Comparison of ENCODE assay signal across 8 cellular contexts in the genomic region with DNA sequence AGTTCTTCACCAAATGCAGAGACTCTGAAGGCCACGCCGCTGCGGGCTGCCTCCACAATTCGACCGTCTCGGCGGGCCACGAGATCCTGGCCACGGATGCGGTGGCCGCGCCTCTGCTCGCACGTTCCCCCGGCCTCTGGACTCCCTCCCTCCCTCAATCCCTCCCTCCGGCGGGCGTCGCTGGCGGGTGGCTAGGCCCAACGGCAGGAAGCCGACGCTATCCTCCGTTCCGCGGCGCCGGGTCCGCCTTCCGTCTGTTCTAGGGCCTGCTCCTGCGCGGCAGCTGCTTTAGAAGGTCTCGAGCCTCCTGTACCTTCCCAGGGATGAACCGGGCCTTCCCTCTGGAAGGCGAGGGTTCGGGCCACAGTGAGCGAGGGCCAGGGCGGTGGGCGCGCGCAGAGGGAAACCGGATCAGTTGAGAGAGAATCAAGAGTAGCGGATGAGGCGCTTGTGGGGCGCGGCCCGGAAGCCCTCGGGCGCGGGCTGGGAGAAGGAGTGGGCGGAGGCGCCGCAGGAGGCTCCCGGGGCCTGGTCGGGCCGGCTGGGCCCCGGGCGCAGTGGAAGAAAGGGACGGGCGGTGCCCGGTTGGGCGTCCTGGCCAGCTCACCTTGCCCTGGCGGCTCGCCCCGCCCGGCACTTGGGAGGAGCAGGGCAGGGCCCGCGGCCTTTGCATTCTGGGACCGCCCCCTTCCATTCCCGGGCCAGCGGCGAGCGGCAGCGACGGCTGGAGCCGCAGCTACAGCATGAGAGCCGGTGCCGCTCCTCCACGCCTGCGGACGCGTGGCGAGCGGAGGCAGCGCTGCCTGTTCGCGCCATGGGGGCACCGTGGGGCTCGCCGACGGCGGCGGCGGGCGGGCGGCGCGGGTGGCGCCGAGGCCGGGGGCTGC. TPM values are rescaled to one million over a fixed set of nuclear protein-coding genes. Genes with fewer than 3 reads are reported as not detected.
DNase-seq lines count a peak whose midpoint lies in the region; ATAC-seq and TF ChIP-seq lines count a peak whose summit lies in the region.

A gene with protein sequence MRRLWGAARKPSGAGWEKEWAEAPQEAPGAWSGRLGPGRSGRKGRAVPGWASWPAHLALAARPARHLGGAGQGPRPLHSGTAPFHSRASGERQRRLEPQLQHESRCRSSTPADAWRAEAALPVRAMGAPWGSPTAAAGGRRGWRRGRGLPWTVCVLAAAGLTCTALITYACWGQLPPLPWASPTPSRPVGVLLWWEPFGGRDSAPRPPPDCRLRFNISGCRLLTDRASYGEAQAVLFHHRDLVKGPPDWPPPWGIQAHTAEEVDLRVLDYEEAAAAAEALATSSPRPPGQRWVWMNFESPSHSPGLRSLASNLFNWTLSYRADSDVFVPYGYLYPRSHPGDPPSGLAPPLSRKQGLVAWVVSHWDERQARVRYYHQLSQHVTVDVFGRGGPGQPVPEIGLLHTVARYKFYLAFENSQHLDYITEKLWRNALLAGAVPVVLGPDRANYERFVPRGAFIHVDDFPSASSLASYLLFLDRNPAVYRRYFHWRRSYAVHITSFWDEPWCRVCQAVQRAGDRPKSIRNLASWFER (plus strand): TSS at position 227 of the 887 bp plus-strand sequence. CDS start 213 bp downstream, at position 440.

- 0% methylated on average over 10 of the region's 101 CpGs; no CpG with 5 or more reads in 1 of the 2 donors for WGBS in gastroesophageal sphincter (ENCODE audit: low coverage in 1 of 2), 2 donors
- WGBS in testis, 2 donors: 0% methylated on average over 38 to 62 of the region's 101 CpGs

- H3K4me1 Mint-ChIP-seq in activated naive CD4-positive, alpha-beta T cell treated with anti-CD3 and anti-CD28 coated beads for 36 hours (ENCODE audit: low read depth): peaks cover 32% of the 10 kb centered on the region

- peak; percentile 79 for DNase-seq in EH (ENCODE audit: low read depth)
- DNase-seq in Jurkat, Clone E6-1 (ENCODE audit: low read depth, low spot score): peak; percentile 65
- peak; percentile 32 to 49 for DNase-seq in SJCRH30
- DNase-seq in activated naive CD4-positive, alpha-beta T cell treated with anti-CD3 and anti-CD28 coated beads for 36 hours: peak; percentile 80
- DNase-seq in occipital lobe (lab: John Stamatoyannopoulos, UW): peak; percentile 76
- DNase-seq in testis: peak; percentile 87

- no peaks in the 10 kb centered on the region for H3K9me3 Mint-ChIP-seq in activated naive CD4-positive, alpha-beta T cell treated with anti-CD3 and anti-CD28 coated beads for 36 hours

- peak within 1 kb of the TSS; percentile 61 for H3K4me3 ChIP-seq in Jurkat, Clone E6-1 (ENCODE audit: low read length)
- H3K4me3 ChIP-seq in SJCRH30 (peak within 1 kb of the TSS; percentile 51), gastroesophageal sphincter (peak within 1 kb of the TSS; percentile 59 to 87), testis (peak within 1 kb of the TSS; percentile 72 to 86)

- H3K36me3 ChIP-seq in SJCRH30 (no peaks in the 10 kb centered on the region), gastroesophageal sphincter (no peaks in the 10 kb centered on the region), testis (ENCODE audit: low read depth, missing control alignments) (no peaks in the 10 kb centered on the region)

- H3K27ac ChIP-seq in SJCRH30: peak within 1 kb of the TSS; percentile 53; the same call in 1 of the 2 replicates
- peak within 1 kb of the TSS; percentile 89 to 99 (median 98) for H3K27ac ChIP-seq in gastroesophageal sphincter
- peak within 1 kb of the TSS; percentile 99 for H3K27ac ChIP-seq in testis

- peak in 2 of 4 experiments; percentile 4 to 31 for TF ChIP-seq CTCF in gastroesophageal sphincter (IDR thresholded peaks at IDR 0.05)
- peak in 1 of 3 experiments; percentile 1 for TF ChIP-seq CTCF in testis (IDR thresholded peaks at IDR 0.05)

- TF ChIP-seq POLR2A in gastroesophageal sphincter (IDR thresholded peaks at IDR 0.05): peak; percentile 74
- TF ChIP-seq POLR2A in testis (IDR thresholded peaks at IDR 0.05): no peak

- H3K4me1 ChIP-seq in SJCRH30 (no peaks in the 10 kb centered on the region), gastroesophageal sphincter (peaks cover 0 to 56% (median 24%) of the 10 kb centered on the region in 3 donors), testis (no peaks in the 10 kb centered on the region)

- CTCF ChIA-PET in activated naive CD4-positive, alpha-beta T cell treated with anti-CD3 and anti-CD28 coated beads for 36 hours (lab: Charles Lee): no interaction called here

- peak within 1 kb of the TSS; percentile 100 for H3K4me3 Mint-ChIP-seq in activated naive CD4-positive, alpha-beta T cell treated with anti-CD3 and anti-CD28 coated beads for 36 hours

- intact Hi-C loops in activated naive CD4-positive, alpha-beta T cell treated with anti-CD3 and anti-CD28 coated beads for 36 hours (cut with micrococcal nuclease): loop anchor here (1.0 to 5.0 kb wide), 9 partner anchors 25 to 1798 kb away; a partner anchor contains a TSS
- intact Hi-C loops in testis (cut with DNase I; ENCODE audit: low total_unique reads): no loop called here

- H3K27me3 Mint-ChIP-seq in activated naive CD4-positive, alpha-beta T cell treated with anti-CD3 and anti-CD28 coated beads for 36 hours (ENCODE audit: low read depth): no peaks in the 10 kb centered on the region

- ATAC-seq in GM21717 (IDR thresholded peaks at IDR 0.05; ENCODE audit: unreplicated experiment): peak; percentile 88
- ATAC-seq in gastroesophageal sphincter: peak; percentile 93

- peaks cover 2% of the 10 kb centered on the region for H3K36me3 Mint-ChIP-seq in activated naive CD4-positive, alpha-beta T cell treated with anti-CD3 and anti-CD28 coated beads for 36 hours (ENCODE audit: low read depth)

- H3K27me3 ChIP-seq in SJCRH30: no peaks in the 10 kb centered on the region
- H3K27me3 ChIP-seq in gastroesophageal sphincter: no peaks in the 10 kb centered on the region
- H3K27me3 ChIP-seq in testis: no peaks in the 10 kb centered on the region

- H3K27ac Mint-ChIP-seq in activated naive CD4-positive, alpha-beta T cell treated with anti-CD3 and anti-CD28 coated beads for 36 hours: peak within 1 kb of the TSS; percentile 98

- TF ChIP-seq EP300 in gastroesophageal sphincter (IDR thresholded peaks at IDR 0.05): no peak

- H3K9me3 ChIP-seq in SJCRH30 (replicated peaks) (no peaks in the 10 kb centered on the region), gastroesophageal sphincter (no peaks in the 10 kb centered on the region), testis (no peaks in the 10 kb centered on the region)

RNA-seq across cellular contexts. Expression of the gene that starts here (rescaled TPM):
- 6.6 TPM for polyA plus RNA-seq in Jurkat, Clone E6-1 (2012; ENCODE audit: insufficient read depth, insufficient read length)
- total RNA-seq in SJCRH30 (2014; rRNA removed; shearing (Covaris generic)): 0.42 and 0.46 TPM in 2 replicates
- 1 to 10 TPM; 2.8 to 2.9 TPM for total RNA-seq in activated naive CD4-positive, alpha-beta T cell treated with anti-CD3 and anti-CD28 coated beads for 36 hours
- 1 to 10 TPM; 5.2 to 7.8 (median 7.6) TPM for total RNA-seq in gastroesophageal sphincter
- total RNA-seq in occipital lobe: 9.2 TPM
- total RNA-seq in testis: 1 to 10 TPM; 5.1 to 5.9 TPM
- polyA plus RNA-seq in testis (ENCODE audit: insufficient read depth, low read depth, low replicate concordance): 3.8 TPM

Comparison
In these comparisons a context has a peak if more than half of its experiments do, and no peak if none do; other contexts are left out.
1. Peak in every context shown above with its lines: DNase-seq, ATAC-seq, H3K4me3 ChIP-seq and H3K27ac ChIP-seq.
2. Peak in DNase-seq, H3K4me3 ChIP-seq and H3K27ac ChIP-seq in SJCRH30; RNA of the gene not detected or under 1 TPM.